1 cellular context compared by ENCODE assay signal in genomic region chr1:156652992-156653355, GRCh38.
TF ChIP-seq lines count a peak whose summit lies in the region.

No MANE protein-coding gene starts in this region.

TF ChIP-seq in HepG2, 621 proteins besides CTCF, POLR2A, EP300 and RAD21:
- TF ChIP-seq SRF (IDR thresholded peaks at IDR 0.05; ENCODE audit: low read depth, low read length) (no peak), POLR2G (IDR thresholded peaks at IDR 0.05; ENCODE audit: low read depth, low read length) (peak; percentile 20; the same call in 1 of the 2 replicates), POLR2AphosphoS5 (IDR thresholded peaks at IDR 0.05; ENCODE audit: low read depth, low read length) (peak; percentile 14; the same call in 1 of the 2 replicates), RBFOX2 (IDR thresholded peaks at IDR 0.05; ENCODE audit: low read depth, low read length) (0 out of 2 replicates have a peak, but pooled peaks have one; percentile 13), NFRKB (IDR thresholded peaks at IDR 0.05) (no peak), ZNF660 (CRISPR knock-in tag; IDR thresholded peaks at IDR 0.05; ENCODE audit: borderline replicate concordance, low read depth) (no peak), AGO2 (optimal IDR thresholded peaks at IDR 0.05; ENCODE audit: low read depth, low read length) (peak; percentile 31), MYNN (CRISPR knock-in tag; IDR thresholded peaks at IDR 0.05; ENCODE audit: low read depth) (no peak)
